19 cellular contexts compared by ENCODE assay signal in genomic region chr1:27157194-27157593, GRCh38.
"Had no signal": no experiment of that assay in that cellular context is flagged by ENCODE, and none has a peak within 500 bp of the region (broad histone marks: within the 10 kb centered on the region; RNA-seq: fewer than 3 reads in every experiment).

No MANE protein-coding gene starts in this region.

- H3K4me3 Mint-ChIP-seq: activated CD4-positive, alpha-beta memory T cell treated with anti-CD3 and anti-CD28 coated beads, Interleukin-2, amount 10 ng/mL, durations not matched to agents 7 days and 5 days; activated T-cell treated with anti-CD3 and anti-CD28 coated beads, Interleukin-2, amount 50 U/mL, for 72 hours; neural progenitor cell; T-cell had no signal

- ATAC-seq: activated T-cell treated with anti-CD3 and anti-CD28 coated beads, Interleukin-2, amount 50 U/mL, for 72 hours; left ventricle myocardium superior; pancreas; T-cell had no signal

- DNase-seq: activated CD4-positive, alpha-beta memory T cell treated with anti-CD3 and anti-CD28 coated beads, Interleukin-2, amount 10 ng/mL, durations not matched to agents 7 days and 5 days; activated CD4-positive, alpha-beta T cell treated with anti-CD3 and anti-CD28 coated beads for 4 hours; activated T-cell treated with anti-CD3 and anti-CD28 coated beads, Interleukin-2, amount 50 U/mL, for 72 hours; aorta; cortex of kidney; effector CD8-positive, alpha-beta T cell; foreskin fibroblast; glutamatergic neuron; kidney glomerular epithelial cell; left ventricle myocardium superior; mesendoderm; pancreas; sigmoid colon; stimulated activated CD4-positive, alpha-beta T cell treated with anti-CD3 and anti-CD28 coated beads, Interleukin-1b, Interleukin-23, amount 100 ng/mL, for 48 hours; T-cell; T-helper 9 cell; uterus had no signal

- H3K4me1 ChIP-seq: uterus had no signal

- H3K27me3 ChIP-seq: neural progenitor cell, pancreas, sigmoid colon, uterus had no signal

- H3K27ac Mint-ChIP-seq: activated CD4-positive, alpha-beta memory T cell treated with anti-CD3 and anti-CD28 coated beads, Interleukin-2, amount 10 ng/mL, durations not matched to agents 7 days and 5 days; activated T-cell treated with anti-CD3 and anti-CD28 coated beads, Interleukin-2, amount 50 U/mL, for 72 hours; neural progenitor cell had no signal

- H3K9me3 ChIP-seq: pancreas, sigmoid colon, uterus had no signal

- H3K9me3 Mint-ChIP-seq: activated CD4-positive, alpha-beta memory T cell treated with anti-CD3 and anti-CD28 coated beads, Interleukin-2, amount 10 ng/mL, durations not matched to agents 7 days and 5 days; activated T-cell treated with anti-CD3 and anti-CD28 coated beads, Interleukin-2, amount 50 U/mL, for 72 hours; neural progenitor cell; T-cell had no signal

- H3K9ac ChIP-seq: neural progenitor cell had no signal

- H3K4me2 ChIP-seq: neural progenitor cell had no signal

- H3K36me3 ChIP-seq: neural progenitor cell, pancreas, sigmoid colon, uterus had no signal

- H2AFZ ChIP-seq: neural progenitor cell had no signal

- H3K27me3 Mint-ChIP-seq: activated CD4-positive, alpha-beta memory T cell treated with anti-CD3 and anti-CD28 coated beads, Interleukin-2, amount 10 ng/mL, durations not matched to agents 7 days and 5 days; T-cell had no signal

- H3K36me3 Mint-ChIP-seq: neural progenitor cell, T-cell had no signal

- H3K27ac ChIP-seq: neural progenitor cell, pancreas, sigmoid colon, uterus had no signal

- FAIRE-seq: endothelial cell of umbilical vein, pancreas had no signal

- H3K4me3 ChIP-seq: neural progenitor cell, pancreas, sigmoid colon, uterus had no signal
